In the genomic region with DNA sequence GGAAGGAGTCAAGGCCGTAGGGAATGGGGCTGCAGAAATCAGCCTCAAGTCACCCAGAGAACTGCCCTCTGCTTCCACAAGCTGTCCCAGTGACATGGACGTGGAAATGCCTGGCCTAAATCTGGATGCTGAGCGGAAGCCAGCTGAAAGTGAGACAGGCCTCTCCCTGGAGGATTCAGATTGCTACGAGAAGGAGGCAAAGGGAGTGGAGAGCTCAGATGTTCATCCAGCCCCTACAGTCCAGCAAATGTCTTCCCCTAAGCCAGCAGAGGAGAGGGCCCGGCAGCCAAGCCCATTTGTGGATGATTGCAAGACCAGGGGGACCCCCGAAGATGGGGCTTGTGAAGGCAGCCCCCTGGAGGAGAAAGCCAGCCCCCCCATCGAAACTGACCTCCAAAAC, we compare ENCODE assay signal across 14 cellular contexts. TPM values are rescaled to one million over a fixed set of nuclear protein-coding genes. Genes with fewer than 3 reads are reported as not detected.
DNase-seq lines count a peak whose midpoint lies in the region; ATAC-seq and TF ChIP-seq lines count a peak whose summit lies in the region.
"Had no signal": no experiment of that assay in that cellular context is flagged by ENCODE, and none has a peak within 500 bp of the region (broad histone marks: within the 10 kb centered on the region; RNA-seq: fewer than 3 reads in every experiment).

No MANE protein-coding gene starts in this region.

- no peak overlapping the region for H3K4ac ChIP-seq in neuronal stem cell (ENCODE audit: low read length)

- H2BK5ac ChIP-seq in neuronal stem cell (ENCODE audit: low read length) = no peak overlapping the region

- DNase-seq in cardiac muscle cell (ENCODE audit: low read depth in 1 of 2, low spot score in 1 of 2) = peak; percentile 24 to 34
- no peak for DNase-seq in neuronal stem cell (ENCODE audit: low spot score)
- no peak for DNase-seq in NCI-H345 (lab: John Stamatoyannopoulos, UW)
- no peak for DNase-seq in activated naive CD4-positive, alpha-beta T cell treated with anti-CD3 and anti-CD28 coated beads for 36 hours
- DNase-seq: activated naive CD4-positive, alpha-beta T cell treated with anti-CD3 and anti-CD28 coated beads, Interleukin-2, amount 50 U/mL, for 16 hours; EL; NCI-H1105; posterior cingulate gyrus had no signal

- H2BK120ac ChIP-seq in neuronal stem cell (ENCODE audit: low read depth, low read length) = peak overlapping the region; percentile 69

- H3K27ac Mint-ChIP-seq in brain = peak overlapping the region; percentile 88 to 99 (median 96)
- no peak overlapping the region for H3K27ac Mint-ChIP-seq in activated naive CD4-positive, alpha-beta T cell treated with anti-CD3 and anti-CD28 coated beads for 36 hours
- H3K27ac Mint-ChIP-seq: WTC11 had no signal

- H3K27me3 Mint-ChIP-seq in brain = peaks cover 4% of the 10 kb centered on the region
- H3K27me3 Mint-ChIP-seq in activated naive CD4-positive, alpha-beta T cell treated with anti-CD3 and anti-CD28 coated beads for 36 hours (ENCODE audit: low read depth) = no peaks in the 10 kb centered on the region

- no peak overlapping the region for H4K91ac ChIP-seq in neuronal stem cell (ENCODE audit: low read depth, low read length, poor library complexity)

- no peak for TF ChIP-seq CTCF in brain (conservative IDR thresholded peaks at IDR 0.05)
- TF ChIP-seq CTCF in cardiac muscle cell (IDR thresholded peaks at IDR 0.05; ENCODE audit: low read depth, low read length) = no peak

- H4K8ac ChIP-seq in neuronal stem cell (ENCODE audit: low read depth, low read length) = no peak overlapping the region

- H3K4me3 Mint-ChIP-seq in brain = peak overlapping the region in 2 of 5 experiments; percentile 60 to 74
- H3K4me3 Mint-ChIP-seq in activated naive CD4-positive, alpha-beta T cell treated with anti-CD3 and anti-CD28 coated beads for 36 hours = no peak overlapping the region
- H3K4me3 Mint-ChIP-seq: CD14-positive monocyte, WTC11 had no signal

- H3K27ac ChIP-seq in cardiac muscle cell (peak overlapping the region; percentile 91), neuronal stem cell (replicated peaks; ENCODE audit: low read length) (peak overlapping the region; percentile 89), urinary bladder (ENCODE audit: low read depth) (peak overlapping the region; percentile 40)

- H3K27me3 ChIP-seq in cardiac muscle cell (no peaks in the 10 kb centered on the region), neuronal stem cell (ENCODE audit: control insufficient read depth in 3 of 3, insufficient read depth in 3 of 3, low read depth in 1 of 3, low read length in 3 of 3) (no peaks in the 10 kb centered on the region)

- peak overlapping the region; percentile 25 for H2BK12ac ChIP-seq in neuronal stem cell (ENCODE audit: low read length)

- H2BK15ac ChIP-seq in neuronal stem cell (ENCODE audit: low read length) = peak overlapping the region; percentile 45

- H3K14ac ChIP-seq in neuronal stem cell (ENCODE audit: low read length) = no peak overlapping the region

- no peaks in the 10 kb centered on the region for H3K79me1 ChIP-seq in neuronal stem cell (ENCODE audit: low read depth, low read length)

- H3K4me1 ChIP-seq in cardiac muscle cell (ENCODE audit: low read depth) (peaks cover 66% of the 10 kb centered on the region), neuronal stem cell (ENCODE audit: control insufficient read depth in 2 of 2, insufficient read depth in 1 of 2, low read depth in 1 of 2, low read length in 2 of 2) (peaks cover 31 to 32% of the 10 kb centered on the region in 2 donors), urinary bladder (ENCODE audit: insufficient read depth) (no peaks in the 10 kb centered on the region)

- no peaks in the 10 kb centered on the region for H3K36me3 Mint-ChIP-seq in brain
- H3K36me3 Mint-ChIP-seq in activated naive CD4-positive, alpha-beta T cell treated with anti-CD3 and anti-CD28 coated beads for 36 hours (ENCODE audit: low read depth) = no peaks in the 10 kb centered on the region
- H3K36me3 Mint-ChIP-seq: CD14-positive monocyte, WTC11 had no signal

- H3K4me3 ChIP-seq in cardiac muscle cell (no peak overlapping the region), neuronal stem cell (ENCODE audit: low read length in 2 of 2) (no peak overlapping the region), urinary bladder (ENCODE audit: low read depth, low read length) (no peak overlapping the region)

- no peaks in the 10 kb centered on the region for H3K9me3 ChIP-seq in cardiac muscle cell (ENCODE audit: low read depth)
- no peaks in the 10 kb centered on the region for H3K9me3 ChIP-seq in neuronal stem cell (replicated peaks in 1 of 2; ENCODE audit: control insufficient read depth in 2 of 2, insufficient read depth in 1 of 2, low read depth in 1 of 2, low read length in 2 of 2)

- no peaks in the 10 kb centered on the region for H3K9me3 Mint-ChIP-seq in brain
- H3K9me3 Mint-ChIP-seq in activated naive CD4-positive, alpha-beta T cell treated with anti-CD3 and anti-CD28 coated beads for 36 hours = no peaks in the 10 kb centered on the region
- H3K9me3 Mint-ChIP-seq: CD14-positive monocyte, WTC11 had no signal

- H3K36me3 ChIP-seq in cardiac muscle cell (no peaks in the 10 kb centered on the region), neuronal stem cell (replicated peaks in 1 of 2; ENCODE audit: control insufficient read depth in 2 of 2, insufficient read depth in 2 of 2, low read length in 2 of 2) (no peaks in the 10 kb centered on the region), urinary bladder (ENCODE audit: insufficient read depth) (no peaks in the 10 kb centered on the region)

- H2AFZ ChIP-seq in neuronal stem cell (ENCODE audit: low read length) = peak overlapping the region; percentile 61

- CTCF ChIA-PET in activated naive CD4-positive, alpha-beta T cell treated with anti-CD3 and anti-CD28 coated beads for 36 hours (lab: Charles Lee) = interaction anchor here (1.7 kb wide), 1 partner anchor 18 kb away, joined by 5 read pairs; no protein-coding TSS in a partner anchor

- intact Hi-C loops in activated naive CD4-positive, alpha-beta T cell treated with anti-CD3 and anti-CD28 coated beads for 36 hours (cut with micrococcal nuclease) = no loop called here

- ATAC-seq in GM18519 (IDR thresholded peaks at IDR 0.05; ENCODE audit: low FRiP score, unreplicated experiment) = no peak
- ATAC-seq: esophagus mucosa, WTC11 had no signal

- H3K4me2 ChIP-seq in neuronal stem cell (ENCODE audit: insufficient read depth, low read length, poor library complexity, severe bottlenecking) = no peak overlapping the region

- H2AK5ac ChIP-seq in neuronal stem cell (ENCODE audit: low read depth, low read length) = peak overlapping the region; percentile 51

- H3K4me1 Mint-ChIP-seq in brain = peaks cover 100% of the 10 kb centered on the region
- H3K4me1 Mint-ChIP-seq in activated naive CD4-positive, alpha-beta T cell treated with anti-CD3 and anti-CD28 coated beads for 36 hours (ENCODE audit: low read depth) = peaks cover 17% of the 10 kb centered on the region

- no CpG with 5 or more reads among the region's 7 CpGs for WGBS in neuronal stem cell (ENCODE audit: extremely low coverage in 2 of 2, insufficient read length in 2 of 2, insufficient replicate concordance in 1 of 2), 2 donors
- WGBS in urinary bladder = 40% methylated on average over 7 of the region's 7 CpGs

- H3K23ac ChIP-seq in neuronal stem cell (ENCODE audit: low read depth, low read length, poor library complexity) = no peak overlapping the region

- H3K18ac ChIP-seq in neuronal stem cell (ENCODE audit: low read length) = peak overlapping the region; percentile 80

- no peak overlapping the region for H3K9ac ChIP-seq in neuronal stem cell (ENCODE audit: low read depth, low read length, poor library complexity)

RNA-seq across cellular contexts. Expression of a gene that starts 50.2 kb away (rescaled TPM):
- polyA plus RNA-seq in brain (ENCODE audit: insufficient read depth, low read depth, low replicate concordance) (37.4 TPM), cardiac muscle cell (98.7 and 160 TPM in 2 replicates), urinary bladder (81.0 TPM)
- total RNA-seq in cardiac muscle cell (54.0 and 84.9 TPM in 2 replicates), urinary bladder (148 TPM)
- polyA plus RNA-seq in neuronal stem cell (2013, experiment 1 of 2) = 86.5 TPM
- 87.2 TPM for polyA plus RNA-seq in neuronal stem cell (2013, experiment 2 of 2)
- 100 to 1,000 TPM; 143 to 146 TPM for total RNA-seq in activated naive CD4-positive, alpha-beta T cell treated with anti-CD3 and anti-CD28 coated beads for 36 hours

Comparison
In these comparisons a context has a peak if more than half of its experiments do, and no peak if none do; other contexts are left out.
1. DNase-seq: peak in cardiac muscle cell (2 of 2); none in neuronal stem cell (single experiment), NCI-H345 (single experiment) and activated naive CD4-positive, alpha-beta T cell treated with anti-CD3 and anti-CD28 coated beads for 36 hours (single experiment).
2. H3K27ac ChIP-seq: peak in every context shown above with its lines; median percentile 91 in cardiac muscle cell; 89 in neuronal stem cell; 40 in urinary bladder.